8 cellular contexts compared by ENCODE assay signal in the genomic region with DNA sequence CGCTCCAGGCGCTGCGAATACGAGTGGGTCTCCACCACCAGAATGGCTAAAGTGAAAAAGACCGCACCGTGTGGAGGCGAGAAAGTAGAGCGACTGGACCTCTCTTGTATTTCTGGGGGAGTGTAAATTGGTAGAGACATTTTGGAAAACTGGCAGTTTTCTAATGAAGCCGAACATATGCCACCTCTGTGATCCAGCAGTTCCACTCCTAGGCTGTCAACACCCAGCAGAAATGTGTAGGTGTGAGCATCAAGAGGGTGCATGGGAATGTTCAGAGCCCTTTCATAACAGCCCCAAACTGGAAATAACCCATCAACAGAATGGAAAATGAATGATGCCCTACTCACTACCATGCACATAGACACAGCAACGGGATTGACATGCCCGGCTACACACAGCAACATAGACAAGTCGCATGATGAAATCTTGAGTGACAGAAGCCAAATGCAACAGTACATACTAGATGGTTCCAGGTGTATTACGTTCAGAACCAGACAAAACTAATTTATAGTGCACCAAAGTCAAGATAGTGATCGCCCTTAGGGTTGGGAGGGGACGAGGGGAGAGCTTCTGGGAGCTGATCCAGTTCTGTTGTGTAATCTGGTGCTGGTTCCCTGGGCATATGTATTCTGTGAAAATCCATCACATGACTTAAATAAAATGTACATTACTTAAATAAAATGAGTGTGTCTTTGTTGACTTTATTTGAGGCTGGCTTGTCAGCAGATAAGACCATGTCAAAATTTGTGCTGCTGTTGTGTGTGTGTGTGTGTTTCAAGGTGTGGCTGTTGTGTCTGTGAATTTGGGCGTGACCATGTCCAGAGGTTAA. TPM values are rescaled to one million over a fixed set of nuclear protein-coding genes. Genes with fewer than 3 reads are reported as not detected.
DNase-seq lines count a peak whose midpoint lies in the region; ATAC-seq and TF ChIP-seq lines count a peak whose summit lies in the region.

No MANE protein-coding gene starts in this region.

- H2AFZ ChIP-seq in mammary epithelial cell (ENCODE audit: low read depth, low read length) = peak overlapping the region; percentile 94

- peaks cover 49% of the 10 kb centered on the region for H3K4me1 Mint-ChIP-seq in stimulated activated naive CD8-positive, alpha-beta T cell treated with anti-CD3 and anti-CD28 coated beads, Interleukin-15, Interleukin-2, amounts not matched to agents 100 ng/mL and 50 ng/mL, for 24 hours (ENCODE audit: low read depth)

- no peak for ATAC-seq in stimulated activated naive CD8-positive, alpha-beta T cell treated with anti-CD3 and anti-CD28 coated beads, Interleukin-15, Interleukin-2, amounts not matched to agents 100 U/mL and 50 U/mL, for 24 hours
- ATAC-seq in GM19324 (IDR thresholded peaks at IDR 0.05; ENCODE audit: low FRiP score, unreplicated experiment) (no peak), GM21717 (IDR thresholded peaks at IDR 0.05; ENCODE audit: unreplicated experiment) (no peak)

- peaks cover 15% of the 10 kb centered on the region for H3K79me2 ChIP-seq in mammary epithelial cell (ENCODE audit: insufficient read depth, low read length)

- intact Hi-C loops in mammary epithelial cell (cut with micrococcal nuclease) = loop anchor here (1.0 kb wide), 2 partner anchors 54 to 196 kb away; no protein-coding TSS in a partner anchor

- H3K36me3 ChIP-seq in mammary epithelial cell (ENCODE audit: insufficient read depth, low read length) = no peaks in the 10 kb centered on the region

- peak overlapping the region; percentile 77 for H3K4me3 Mint-ChIP-seq in stimulated activated naive CD8-positive, alpha-beta T cell treated with anti-CD3 and anti-CD28 coated beads, Interleukin-15, Interleukin-2, amounts not matched to agents 100 ng/mL and 50 ng/mL, for 24 hours

- H3K4me1 ChIP-seq in mammary epithelial cell (ENCODE audit: insufficient read depth, low read length) (peaks cover 38% of the 10 kb centered on the region), mononuclear cell (ENCODE audit: insufficient read depth, low read length) (peaks cover 42% of the 10 kb centered on the region)

- no peak for TF ChIP-seq CTCF in mammary epithelial cell (conservative IDR thresholded peaks at IDR 0.05 in 1 of 2, IDR thresholded peaks at IDR 0.05 in 1 of 2; ENCODE audit: extremely low read depth in 1 of 2, insufficient read depth in 1 of 2, low read depth in 1 of 2, low read length in 2 of 2)

- H3K36me3 Mint-ChIP-seq in stimulated activated naive CD8-positive, alpha-beta T cell treated with anti-CD3 and anti-CD28 coated beads, Interleukin-15, Interleukin-2, amounts not matched to agents 100 ng/mL and 50 ng/mL, for 24 hours (ENCODE audit: low read depth) = peaks cover 9% of the 10 kb centered on the region

- H3K27me3 ChIP-seq in mammary epithelial cell (ENCODE audit: insufficient read depth, low read length) (no peaks in the 10 kb centered on the region), mononuclear cell (ENCODE audit: insufficient read depth, low read length) (no peaks in the 10 kb centered on the region)

- no peak overlapping the region for H3K9ac ChIP-seq in mammary epithelial cell (ENCODE audit: insufficient read depth, low read length)

- H4K20me1 ChIP-seq in mammary epithelial cell (ENCODE audit: insufficient read depth, low read length) = no peaks in the 10 kb centered on the region

- no peaks in the 10 kb centered on the region for H3K9me3 Mint-ChIP-seq in stimulated activated naive CD8-positive, alpha-beta T cell treated with anti-CD3 and anti-CD28 coated beads, Interleukin-15, Interleukin-2, amounts not matched to agents 100 ng/mL and 50 ng/mL, for 24 hours

- CTCF ChIA-PET in mammary epithelial cell (lab: Charles Lee; ENCODE audit: low non-redundant PET) = no interaction called here

- peak overlapping the region; percentile 79 for H3K27ac Mint-ChIP-seq in stimulated activated naive CD8-positive, alpha-beta T cell treated with anti-CD3 and anti-CD28 coated beads, Interleukin-15, Interleukin-2, amounts not matched to agents 100 ng/mL and 50 ng/mL, for 24 hours

- no peaks in the 10 kb centered on the region for H3K27me3 Mint-ChIP-seq in stimulated activated naive CD8-positive, alpha-beta T cell treated with anti-CD3 and anti-CD28 coated beads, Interleukin-15, Interleukin-2, amounts not matched to agents 100 ng/mL and 50 ng/mL, for 24 hours

- dilution Hi-C loops in mammary epithelial cell (cut with HindIII; ENCODE audit: low sequenced_read_pairs) = no loop called here

- H3K4me3 ChIP-seq in mammary epithelial cell (replicated peaks in 1 of 3; ENCODE audit: insufficient read depth in 1 of 3, low read depth in 2 of 3, low read length in 3 of 3) (peak overlapping the region; percentile 31 to 86 (median 81)), mononuclear cell (ENCODE audit: low read length) (peak overlapping the region; percentile 58)

- H3K27ac ChIP-seq in mammary epithelial cell (ENCODE audit: insufficient read depth, low read depth, low read length) = peak overlapping the region; percentile 33

- DNase-seq in stimulated activated naive CD8-positive, alpha-beta T cell treated with anti-CD3 and anti-CD28 coated beads, Interleukin-15, Interleukin-2, amounts not matched to agents 100 U/mL and 50 U/mL, for 24 hours = no peak
- DNase-seq in mammary epithelial cell (no peak), COLO829 (ENCODE audit: low spot score) (no peak), NCI-H2171 (lab: John Stamatoyannopoulos, UW) (no peak)

- TSS peak; percentile 25 for BruUV-seq in mammary epithelial cell (replicated peaks; lab: Mats Ljungman, UMichigan)

- peak overlapping the region; percentile 94 for H3K4me2 ChIP-seq in mammary epithelial cell (ENCODE audit: insufficient read depth, low read depth, low read length)

- 40% methylated on average over 16 of the region's 16 CpGs for WGBS in mammary epithelial cell (ENCODE audit: low coverage, missing lambda C conversion rate)

- in situ Hi-C loops in mammary epithelial cell (cut with MboI; ENCODE audit: low sequenced_read_pairs in 2 of 2) = loop anchor here in 1 of 2 donors (5.0 kb wide), 1 partner anchor 47 kb away; no protein-coding TSS in a partner anchor

- H3K9me3 ChIP-seq in mammary epithelial cell (replicated peaks; ENCODE audit: insufficient read depth, low read length) = no peaks in the 10 kb centered on the region
- no peaks in the 10 kb centered on the region for H3K9me3 ChIP-seq in mononuclear cell (ENCODE audit: low read depth, low read length)

RNA-seq across cellular contexts. Expression of gene BCL7C, which starts 0.9 kb away (rescaled TPM):
- 10 to 100 TPM; 26.1 to 28.5 TPM for total RNA-seq in mammary epithelial cell
- polyA plus RNA-seq in mammary epithelial cell = 22.5 TPM
- 1.7 TPM for polyA minus RNA-seq in mammary epithelial cell
- total RNA-seq in mononuclear cell = 17.0 TPM

RNA-seq across cellular contexts. Expression of gene CTF1, which starts 1.7 kb away (rescaled TPM):
- total RNA-seq in mammary epithelial cell = 1 to 10 TPM in 1 of 2 donors, under 1 TPM in 1; 0.94 to 2.8 TPM
- 2.1 TPM for polyA plus RNA-seq in mammary epithelial cell
- polyA minus RNA-seq in mammary epithelial cell = 3.3 TPM
- 0.21 TPM for total RNA-seq in mononuclear cell

RNA-seq across cellular contexts. Expression of gene FBXL19, which starts 28.6 kb away (rescaled TPM):
- total RNA-seq in mammary epithelial cell = 10 to 100 TPM; 18.5 to 24.9 TPM
- 8.4 TPM for polyA plus RNA-seq in mammary epithelial cell
- 28.9 TPM for polyA minus RNA-seq in mammary epithelial cell
- 5.4 TPM for total RNA-seq in mononuclear cell

RNA-seq across cellular contexts. Expression of gene ORAI3, which starts 54.1 kb away (rescaled TPM):
- total RNA-seq in mammary epithelial cell (10 to 100 TPM; 31.7 to 37.2 TPM), mononuclear cell (11.3 TPM)
- polyA plus RNA-seq in mammary epithelial cell = 31.2 TPM
- polyA minus RNA-seq in mammary epithelial cell = 29.5 TPM
